ENCODE assay signal across 9 cellular contexts in genomic region chr1:156444407-156445001, GRCh38. TPM values are rescaled to one million over a fixed set of nuclear protein-coding genes. Genes with fewer than 3 reads are reported as not detected.
DNase-seq lines count a peak whose midpoint lies in the region; ATAC-seq and TF ChIP-seq lines count a peak whose summit lies in the region.
"Had no signal": no experiment of that assay in that cellular context is flagged by ENCODE, and none has a peak within 500 bp of the region (broad histone marks: within the 10 kb centered on the region; RNA-seq: fewer than 3 reads in every experiment).

No MANE protein-coding gene starts in this region.

- no peaks in the 10 kb centered on the region for H4K20me1 ChIP-seq in Loucy (ENCODE audit: insufficient read depth, low read length, poor library complexity, severe bottlenecking)

- H3K9me2 ChIP-seq in Loucy (replicated peaks; ENCODE audit: low read depth, low read length), result no peaks in the 10 kb centered on the region

- H3K27me3 ChIP-seq in Loucy (ENCODE audit: insufficient read depth, low read length, poor library complexity, severe bottlenecking), result no peaks in the 10 kb centered on the region
- peaks cover 43% of the 10 kb centered on the region for H3K27me3 ChIP-seq in CD8-positive, alpha-beta memory T cell (ENCODE audit: insufficient read depth, low read length, poor library complexity, severe bottlenecking)

- peak; percentile 82 for TF ChIP-seq CTCF in Loucy (conservative IDR thresholded peaks at IDR 0.05; ENCODE audit: low read length)

- peaks cover 9% of the 10 kb centered on the region for H3K4me1 ChIP-seq in Loucy (ENCODE audit: insufficient read depth, low read length, poor library complexity, severe bottlenecking)
- peaks cover 8% of the 10 kb centered on the region for H3K4me1 ChIP-seq in CD8-positive, alpha-beta memory T cell (ENCODE audit: insufficient read depth, low read length)
- H3K4me1 ChIP-seq: parathyroid adenoma had no signal

- peaks cover 59% of the 10 kb centered on the region for H3K27me3 Mint-ChIP-seq in activated CD4-positive, alpha-beta memory T cell treated with anti-CD3 and anti-CD28 coated beads for 36 hours
- H3K27me3 Mint-ChIP-seq in CD8-positive, alpha-beta memory T cell, result peaks cover 46 to 76% of the 10 kb centered on the region in 2 donors

- no peak overlapping the region for H3K4me3 ChIP-seq in Loucy (ENCODE audit: low read length, poor library complexity, severe bottlenecking)
- H3K4me3 ChIP-seq in CD8-positive, alpha-beta memory T cell (ENCODE audit: low read length), result no peak overlapping the region

- CTCF ChIA-PET in activated CD4-positive, alpha-beta memory T cell treated with anti-CD3 and anti-CD28 coated beads for 36 hours (lab: Charles Lee), result interaction anchor here (1.1 to 6.8 kb wide), 15 partner anchors 10 to 180 kb away, joined by 3 to 491 read pairs (median 12); no protein-coding TSS in a partner anchor
- CTCF ChIA-PET in CD8-positive, alpha-beta memory T cell (lab: Charles Lee), result interaction anchor here (1.1 to 5.3 kb wide), 10 partner anchors 10 to 61 kb away, joined by 3 to 185 read pairs (median 12); partner anchors contain the start of gene MEF2D

- no peak for ATAC-seq in HG03280 (IDR thresholded peaks at IDR 0.05; ENCODE audit: unreplicated experiment)

- H3K9me3 Mint-ChIP-seq in activated CD4-positive, alpha-beta memory T cell treated with anti-CD3 and anti-CD28 coated beads for 36 hours, result no peaks in the 10 kb centered on the region
- no peaks in the 10 kb centered on the region for H3K9me3 Mint-ChIP-seq in CD8-positive, alpha-beta memory T cell

- H3K4me3 Mint-ChIP-seq in activated CD4-positive, alpha-beta memory T cell treated with anti-CD3 and anti-CD28 coated beads for 36 hours, result peak overlapping the region; percentile 2
- no peak overlapping the region for H3K4me3 Mint-ChIP-seq in CD8-positive, alpha-beta memory T cell

- no peak overlapping the region for H3K4me2 ChIP-seq in Loucy (ENCODE audit: low read depth, low read length, poor library complexity, severe bottlenecking)

- no peaks in the 10 kb centered on the region for H3K9me3 ChIP-seq in Loucy (ENCODE audit: insufficient read depth, low read depth, low read length)
- H3K9me3 ChIP-seq in CD8-positive, alpha-beta memory T cell (ENCODE audit: low read length), result no peaks in the 10 kb centered on the region

- intact Hi-C loops in activated CD4-positive, alpha-beta memory T cell treated with anti-CD3 and anti-CD28 coated beads for 36 hours (cut with micrococcal nuclease), result loop anchor here (1.0 to 2.0 kb wide), 3 partner anchors 12 to 354 kb away; no protein-coding TSS in a partner anchor

- no peaks in the 10 kb centered on the region for H3K36me3 ChIP-seq in Loucy (ENCODE audit: insufficient read depth, low read length)
- no peaks in the 10 kb centered on the region for H3K36me3 ChIP-seq in CD8-positive, alpha-beta memory T cell (ENCODE audit: insufficient read depth, low read length)

- no peaks in the 10 kb centered on the region for H3F3A ChIP-seq in Loucy (ENCODE audit: low read depth)

- POLR2A ChIA-PET in activated CD4-positive, alpha-beta memory T cell treated with anti-CD3 and anti-CD28 coated beads for 36 hours (lab: Charles Lee), result interaction anchor here (1.0 kb wide), 1 partner anchor 58 kb away, joined by 8 read pairs; no protein-coding TSS in a partner anchor
- POLR2A ChIA-PET in CD8-positive, alpha-beta memory T cell (lab: Charles Lee), result interaction anchor here (0.6 kb wide), 2 partner anchors 13 to 1492 kb away, joined by 3 to 4 read pairs; no protein-coding TSS in a partner anchor

- no peak overlapping the region for H2AFZ ChIP-seq in Loucy (ENCODE audit: low read length)
- H2AFZ ChIP-seq: parathyroid adenoma had no signal

- no peak overlapping the region for H3K9ac ChIP-seq in Loucy (ENCODE audit: low read depth, low read length, poor library complexity, severe bottlenecking)
- H3K9ac ChIP-seq: parathyroid adenoma had no signal

- no peak overlapping the region for H3K27ac ChIP-seq in CD8-positive, alpha-beta memory T cell (ENCODE audit: low read depth, low read length)
- H3K27ac ChIP-seq: parathyroid adenoma had no signal

- H3K27ac Mint-ChIP-seq in activated CD4-positive, alpha-beta memory T cell treated with anti-CD3 and anti-CD28 coated beads for 36 hours, result no peak overlapping the region
- H3K27ac Mint-ChIP-seq in CD8-positive, alpha-beta memory T cell, result peak overlapping the region in 1 of 8 donors; percentile 15

- H3K36me3 Mint-ChIP-seq in activated CD4-positive, alpha-beta memory T cell treated with anti-CD3 and anti-CD28 coated beads for 36 hours, result no peaks in the 10 kb centered on the region
- H3K36me3 Mint-ChIP-seq in CD8-positive, alpha-beta memory T cell, result no peaks in the 10 kb centered on the region

- peaks cover 16% of the 10 kb centered on the region for H3K4me1 Mint-ChIP-seq in activated CD4-positive, alpha-beta memory T cell treated with anti-CD3 and anti-CD28 coated beads for 36 hours (ENCODE audit: low read depth)
- peaks cover 4 to 6% (median 6%) of the 10 kb centered on the region in 3 donors for H3K4me1 Mint-ChIP-seq in CD8-positive, alpha-beta memory T cell

- no peaks in the 10 kb centered on the region for H3K79me2 ChIP-seq in Loucy (ENCODE audit: insufficient read depth, low read length)
- H3K79me2 ChIP-seq: parathyroid adenoma had no signal

- DNase-seq in NCI-H446 (lab: John Stamatoyannopoulos, UW) (peak; percentile 11 to 59), NCI-H446 treated with DMSO at 0.1 percent for 48 hours (lab: John Stamatoyannopoulos, UW) (no peak), left kidney (ENCODE audit: low read depth, low spot score) (peak; percentile 54), NCI-H774 (lab: John Stamatoyannopoulos, UW) (no peak)
- DNase-seq in activated CD4-positive, alpha-beta memory T cell treated with anti-CD3 and anti-CD28 coated beads for 36 hours, result peak; percentile 57
- DNase-seq in CD8-positive, alpha-beta memory T cell, result no peak

RNA-seq across cellular contexts. Expression of gene MEF2D, which starts 56.1 kb away (rescaled TPM):
- 10 to 100 TPM; 35.9 to 39.7 TPM for total RNA-seq in activated CD4-positive, alpha-beta memory T cell treated with anti-CD3 and anti-CD28 coated beads for 36 hours
- 10 to 100 TPM; 32.9 to 35.4 TPM for total RNA-seq in CD8-positive, alpha-beta memory T cell
- 19.2 TPM for polyA plus RNA-seq in CD8-positive, alpha-beta memory T cell

Comparison
In these comparisons a context has a peak if more than half of its experiments do, and no peak if none do; other contexts are left out.
1. DNase-seq: peak in NCI-H446 (2 of 2), activated CD4-positive, alpha-beta memory T cell treated with anti-CD3 and anti-CD28 coated beads for 36 hours (single experiment) and left kidney (single experiment); none in NCI-H446 treated with DMSO at 0.1 percent for 48 hours (single experiment), NCI-H774 (single experiment) and CD8-positive, alpha-beta memory T cell (0 of 5).